Comparison of ENCODE assay signal across 20 cellular contexts in the genomic region with DNA sequence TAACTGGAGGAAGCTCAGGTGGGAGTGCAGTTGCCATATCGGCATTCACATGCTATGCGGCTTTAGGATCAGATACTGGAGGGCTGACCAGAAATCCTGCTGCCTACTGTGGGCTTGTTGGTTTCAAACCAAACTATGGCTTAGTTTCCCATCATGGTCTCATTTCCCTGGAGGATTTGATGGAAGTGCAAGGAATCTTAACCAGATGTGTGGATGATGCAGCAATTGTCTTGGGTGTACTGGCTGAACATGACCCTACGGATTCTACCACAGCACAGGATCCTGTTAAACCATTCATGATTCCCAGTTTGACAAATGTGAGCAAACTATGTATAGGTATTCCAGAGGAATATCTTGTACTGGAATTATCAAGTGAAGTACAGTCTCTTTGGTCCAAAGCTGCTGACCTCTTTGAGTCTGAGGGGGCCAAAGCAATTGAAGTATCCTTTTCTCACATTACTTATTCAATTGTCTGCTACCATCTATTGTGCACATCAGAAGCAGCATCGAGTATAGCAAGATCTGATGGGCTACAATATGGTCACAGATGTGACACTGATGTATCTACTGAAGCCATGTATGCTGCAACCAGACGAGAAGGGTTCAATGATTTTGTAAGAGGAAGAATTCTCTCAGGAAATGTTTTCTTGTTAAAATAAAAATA.
"Had no signal": no experiment of that assay in that cellular context is flagged by ENCODE, and none has a peak within 500 bp of the region (broad histone marks: within the 10 kb centered on the region; RNA-seq: fewer than 3 reads in every experiment).

No MANE protein-coding gene starts in this region.

- H3K36me3 Mint-ChIP-seq: activated CD4-positive, alpha-beta memory T cell treated with anti-CD3 and anti-CD28 coated beads for 36 hours had no signal

- H3K27me3 ChIP-seq: cardiac muscle cell, esophagus muscularis mucosa, ovary, suprapubic skin, transverse colon, uterus had no signal

- H3K4me1 Mint-ChIP-seq: memory B cell, naive B cell had no signal

- H3K27me3 Mint-ChIP-seq: activated CD4-positive, alpha-beta memory T cell treated with anti-CD3 and anti-CD28 coated beads for 36 hours; memory B cell; naive B cell; stimulated activated naive CD8-positive, alpha-beta T cell treated with anti-CD3 and anti-CD28 coated beads, Interleukin-15, Interleukin-2, amounts not matched to agents 100 ng/mL and 50 ng/mL, for 24 hours had no signal

- H3K27ac Mint-ChIP-seq: activated CD4-positive, alpha-beta memory T cell treated with anti-CD3 and anti-CD28 coated beads for 36 hours; memory B cell; stimulated activated naive CD8-positive, alpha-beta T cell treated with anti-CD3 and anti-CD28 coated beads, Interleukin-15, Interleukin-2, amounts not matched to agents 100 ng/mL and 50 ng/mL, for 24 hours had no signal

- H3K4me3 ChIP-seq: cardiac muscle cell, esophagus muscularis mucosa, ovary, psoas muscle, skin epidermis, suprapubic skin, transverse colon, uterus had no signal

- H3K9me3 Mint-ChIP-seq: activated CD4-positive, alpha-beta memory T cell treated with anti-CD3 and anti-CD28 coated beads for 36 hours; activated naive CD4-positive, alpha-beta T cell treated with anti-CD3 and anti-CD28 coated beads, Interleukin-2, amount 50 U/mL, for 72 hours; activated T-cell treated with anti-CD3 and anti-CD28 coated beads, Interleukin-2, amount 50 U/mL, for 4 hours; memory B cell; naive B cell; stimulated activated naive CD8-positive, alpha-beta T cell treated with anti-CD3 and anti-CD28 coated beads, Interleukin-15, Interleukin-2, amounts not matched to agents 100 ng/mL and 50 ng/mL, for 24 hours had no signal

- H3K9me3 ChIP-seq: esophagus muscularis mucosa, ovary, psoas muscle, suprapubic skin, transverse colon, uterus had no signal

- H3K4me1 ChIP-seq: esophagus muscularis mucosa, psoas muscle, suprapubic skin, transverse colon, uterus had no signal

- ATAC-seq: psoas muscle, right cardiac atrium had no signal

- H3K36me3 ChIP-seq: cardiac muscle cell, ovary, transverse colon, uterus had no signal

- H3K4me3 Mint-ChIP-seq: activated CD4-positive, alpha-beta memory T cell treated with anti-CD3 and anti-CD28 coated beads for 36 hours; activated T-cell treated with anti-CD3 and anti-CD28 coated beads, Interleukin-2, amount 50 U/mL, for 4 hours; memory B cell; naive B cell; stimulated activated naive CD8-positive, alpha-beta T cell treated with anti-CD3 and anti-CD28 coated beads, Interleukin-15, Interleukin-2, amounts not matched to agents 100 ng/mL and 50 ng/mL, for 24 hours had no signal

- DNase-seq: activated CD4-positive, CD25-positive, alpha-beta regulatory T cell treated with anti-CD3 and anti-CD28 coated beads, Interleukin-2, amount 50 U/mL, for 72 hours; activated effector memory CD4-positive, alpha-beta T cell treated with anti-CD3 and anti-CD28 coated beads, Interleukin-2, amount 50 U/mL, for 16 hours; activated T-cell treated with anti-CD3 and anti-CD28 coated beads, Interleukin-2, amount 50 U/mL, for 4 hours; amniotic stem cell; dermis blood vessel endothelial cell; effector memory CD4-positive, alpha-beta T cell; naive B cell; ovary; psoas muscle; right cardiac atrium; transverse colon; uterus had no signal

- H3K27ac ChIP-seq: cardiac muscle cell, esophagus muscularis mucosa, ovary, psoas muscle, skin epidermis, suprapubic skin, transverse colon, uterus had no signal
